8 cellular contexts compared by ENCODE assay signal in the genomic region with DNA sequence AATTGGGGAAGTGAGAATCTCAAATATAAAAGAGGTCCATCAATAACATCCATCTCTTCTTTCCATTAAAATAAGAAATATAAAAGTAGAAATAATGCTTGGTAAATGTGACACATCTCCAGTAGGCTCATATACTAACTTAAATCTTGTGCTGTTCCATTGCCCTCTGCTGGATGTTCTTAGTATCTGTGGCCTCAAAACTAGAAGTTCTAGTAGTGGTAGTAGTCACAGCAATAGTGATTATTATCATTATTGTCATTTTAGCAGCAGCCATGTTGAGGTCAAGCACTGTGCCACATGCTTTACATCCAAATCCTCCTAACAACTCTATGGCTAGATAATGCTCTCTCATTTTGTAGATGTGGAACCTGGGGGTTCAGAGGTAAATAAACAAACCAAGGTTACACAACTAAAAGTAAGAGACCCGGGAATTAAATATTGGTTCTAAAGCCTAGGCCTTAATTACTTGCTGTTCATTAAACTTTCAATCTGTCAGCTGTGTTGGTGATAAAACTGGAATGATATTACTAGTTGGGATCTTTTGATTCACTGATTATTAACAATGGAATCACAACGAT. TPM values are rescaled to one million over a fixed set of nuclear protein-coding genes. Genes with fewer than 3 reads are reported as not detected.
DNase-seq lines count a peak whose midpoint lies in the region; ATAC-seq and TF ChIP-seq lines count a peak whose summit lies in the region.

No MANE protein-coding gene starts in this region.

- H3K4me2 ChIP-seq in KMS-11 = no peak overlapping the region
- no peak overlapping the region for H3K4me2 ChIP-seq in OCI-LY7 (ENCODE audit: low read length)

- ATAC-seq in GM21723 (IDR thresholded peaks at IDR 0.05; ENCODE audit: unreplicated experiment) = peak; percentile 50
- peak; percentile 80 for ATAC-seq in stimulated activated naive CD8-positive, alpha-beta T cell treated with anti-CD3 and anti-CD28 coated beads, Interleukin-15, Interleukin-2, amounts not matched to agents 100 U/mL and 50 U/mL, for 24 hours

- BruUV-seq in OCI-LY7 (replicated peaks; lab: Mats Ljungman, UMichigan) (no TSS peak), MCF 10A (replicated peaks; lab: Mats Ljungman, UMichigan) (no TSS peak)

- POLR2A ChIA-PET in OCI-LY7 (lab: Charles Lee) = interaction anchor here (0.7 to 1.5 kb wide), 4 partner anchors 18 to 221 kb away, joined by 3 to 4 read pairs (median 3); no protein-coding TSS in a partner anchor
- POLR2A ChIA-PET in MCF 10A (lab: Yijun Ruan, JAX) = interaction anchor here (1.1 to 1.2 kb wide), 2 partner anchors 200 to 226 kb away, joined by 3 to 5 read pairs; a partner anchor contains a TSS

- no peak overlapping the region for H3K4me3 Mint-ChIP-seq in MCF 10A (ENCODE audit: unreplicated experiment)

- peak; percentile 37 for DNase-seq in G401 (ENCODE audit: low spot score)
- DNase-seq in OCI-LY7 (ENCODE audit: low spot score) = peak; percentile 81
- DNase-seq in MCF 10A (ENCODE audit: unreplicated experiment) = peak; percentile 66
- DNase-seq in inferior parietal cortex (ENCODE audit: extremely low spot score) = peak; percentile 82
- DNase-seq in stimulated activated naive CD8-positive, alpha-beta T cell treated with anti-CD3 and anti-CD28 coated beads, Interleukin-15, Interleukin-2, amounts not matched to agents 100 U/mL and 50 U/mL, for 24 hours = no peak
- no peak for DNase-seq in effector memory CD4-positive, alpha-beta T cell

- H3K9ac ChIP-seq in KMS-11 = no peak overlapping the region

- H3K27me3 Mint-ChIP-seq in MCF 10A (ENCODE audit: insufficient read depth, unreplicated experiment) = no peaks in the 10 kb centered on the region

- no peaks in the 10 kb centered on the region for H3K36me3 Mint-ChIP-seq in MCF 10A (ENCODE audit: insufficient read depth, unreplicated experiment)

- no peak overlapping the region for H3K4me3 ChIP-seq in KMS-11 (IDR thresholded peaks at IDR 0.05; ENCODE audit: insufficient read depth, low read depth, low read length)
- H3K4me3 ChIP-seq in OCI-LY7 (ENCODE audit: low read depth, low read length, poor library complexity, severe bottlenecking) = no peak overlapping the region
- no peak overlapping the region for H3K4me3 ChIP-seq in effector memory CD4-positive, alpha-beta T cell (ENCODE audit: insufficient read depth, low read depth, low read length, poor library complexity, severe bottlenecking)

- no peaks in the 10 kb centered on the region for H3K4me1 Mint-ChIP-seq in MCF 10A (ENCODE audit: insufficient read depth, unreplicated experiment)

- H2AFZ ChIP-seq in KMS-11 (ENCODE audit: low read depth) = no peak overlapping the region
- H2AFZ ChIP-seq in OCI-LY7 (ENCODE audit: low read length) = no peak overlapping the region

- H3K4me1 ChIP-seq in KMS-11 (ENCODE audit: low read depth, poor library complexity, severe bottlenecking) (peaks cover 41% of the 10 kb centered on the region), OCI-LY7 (ENCODE audit: insufficient read depth, low read length, poor library complexity, severe bottlenecking) (no peaks in the 10 kb centered on the region)
- no peaks in the 10 kb centered on the region for H3K4me1 ChIP-seq in effector memory CD4-positive, alpha-beta T cell (ENCODE audit: control insufficient read depth, insufficient read depth, low read length, poor library complexity, severe bottlenecking)

- TF ChIP-seq CTCF in KMS-11 (conservative IDR thresholded peaks at IDR 0.05; ENCODE audit: low read depth, low read length) (peak; percentile 86), OCI-LY7 (conservative IDR thresholded peaks at IDR 0.05; ENCODE audit: low read length) (peak; percentile 93), MCF 10A (IDR thresholded peaks at IDR 0.05; ENCODE audit: unreplicated experiment) (peak; percentile 69)

- H3K27me3 ChIP-seq in KMS-11 (ENCODE audit: insufficient read depth, low read depth) = no peaks in the 10 kb centered on the region
- no peaks in the 10 kb centered on the region for H3K27me3 ChIP-seq in effector memory CD4-positive, alpha-beta T cell (replicated peaks; ENCODE audit: control insufficient read depth, insufficient read depth, low read length, poor library complexity, severe bottlenecking)

- H3K79me2 ChIP-seq in KMS-11 (ENCODE audit: insufficient read depth, low read depth) (no peaks in the 10 kb centered on the region), OCI-LY7 (ENCODE audit: insufficient read depth, low read depth, low read length) (no peaks in the 10 kb centered on the region)

- H3K27ac ChIP-seq in KMS-11 (no peak overlapping the region), OCI-LY7 (ENCODE audit: low read depth, low read length, poor library complexity, severe bottlenecking) (no peak overlapping the region)
- H3K27ac ChIP-seq in effector memory CD4-positive, alpha-beta T cell (ENCODE audit: insufficient read depth, low read length, poor library complexity, severe bottlenecking) = no peak overlapping the region

- H3K9me2 ChIP-seq in OCI-LY7 (ENCODE audit: insufficient read depth, low read length) = no peaks in the 10 kb centered on the region

- peaks cover 15% of the 10 kb centered on the region; the same call in 1 of the 2 replicates for H3K9me3 ChIP-seq in OCI-LY7 (ENCODE audit: low read length)
- no peaks in the 10 kb centered on the region for H3K9me3 ChIP-seq in effector memory CD4-positive, alpha-beta T cell (ENCODE audit: control insufficient read depth, low read length)

- no peak overlapping the region for H3K27ac Mint-ChIP-seq in MCF 10A (ENCODE audit: low read depth, unreplicated experiment)

- H3K36me3 ChIP-seq in KMS-11 (ENCODE audit: insufficient read depth) (no peaks in the 10 kb centered on the region), OCI-LY7 (ENCODE audit: insufficient read depth, low read length) (peaks cover 4% of the 10 kb centered on the region; the same call in 1 of the 2 replicates)
- H3K36me3 ChIP-seq in effector memory CD4-positive, alpha-beta T cell (ENCODE audit: control insufficient read depth, insufficient read depth, low read length) = no peaks in the 10 kb centered on the region

- no peaks in the 10 kb centered on the region for H3K9me3 Mint-ChIP-seq in MCF 10A (ENCODE audit: unreplicated experiment)

- in situ Hi-C loops in G401 (cut with HindIII; ENCODE audit: low sequenced_read_pairs) = no loop called here

- intact Hi-C loops in OCI-LY7 (cut with micrococcal nuclease; ENCODE audit: unreplicated experiment) (loop anchor here (1.0 to 2.0 kb wide), 5 partner anchors 83 to 408 kb away; no protein-coding TSS in a partner anchor), MCF 10A (cut with micrococcal nuclease) (loop anchor here (1.0 to 2.0 kb wide), 5 partner anchors 80 to 409 kb away; no protein-coding TSS in a partner anchor)

- no peaks in the 10 kb centered on the region for H4K20me1 ChIP-seq in KMS-11 (ENCODE audit: insufficient read depth)
- H4K20me1 ChIP-seq in OCI-LY7 (ENCODE audit: insufficient read depth, low read length) = no peaks in the 10 kb centered on the region

- CTCF ChIA-PET in OCI-LY7 (lab: Charles Lee; ENCODE audit: unreplicated experiment) (interaction anchor here (1.1 to 1.8 kb wide), 2 partner anchors 226 to 408 kb away, joined by 5 to 6 read pairs; a partner anchor contains a TSS), MCF 10A (lab: Yijun Ruan, JAX) (interaction anchor here (0.6 to 7.1 kb wide), 29 partner anchors 13 to 410 kb away, joined by 3 to 98 read pairs (median 4); a partner anchor contains a TSS)

RNA-seq across cellular contexts. Expression of a gene that starts 20.2 kb away (rescaled TPM):
- total RNA-seq in G401 (2014; rRNA removed; shearing (Covaris generic)) = not detected in 2 replicates
- 7.7 and 8.0 TPM in 2 replicates for total RNA-seq in OCI-LY7 (2014; rRNA removed; shearing (Covaris generic))
- 7.3 and 7.6 TPM in 2 replicates for total RNA-seq in OCI-LY7 (2022)
- not detected in 2 replicates for total RNA-seq in MCF 10A (2022)

RNA-seq across cellular contexts. Expression of a gene that starts 42.2 kb away (rescaled TPM):
- total RNA-seq in G401 (2014; rRNA removed; shearing (Covaris generic)) = 60.7 and 73.2 TPM in 2 replicates
- 84.6 and 109 TPM in 2 replicates for total RNA-seq in OCI-LY7 (2014; rRNA removed; shearing (Covaris generic))
- total RNA-seq in OCI-LY7 (2022) (109 TPM in 2 replicates), MCF 10A (2022) (87.8 and 97.2 TPM in 2 replicates)

RNA-seq across cellular contexts. Expression of a gene that starts 42.3 kb away (rescaled TPM):
- total RNA-seq in G401 (2014; rRNA removed; shearing (Covaris generic)) = 14.2 and 30.1 TPM in 2 replicates
- total RNA-seq in OCI-LY7 (2014; rRNA removed; shearing (Covaris generic)) = 10.3 and 12.4 TPM in 2 replicates
- total RNA-seq in OCI-LY7 (2022) (22.7 and 26.4 TPM in 2 replicates), MCF 10A (2022) (23.3 and 26.7 TPM in 2 replicates)

Comparison
In these comparisons a context has a peak if more than half of its experiments do, and no peak if none do; other contexts are left out.
1. DNase-seq: peak in G401 (single experiment), OCI-LY7 (single experiment), MCF 10A (single experiment) and inferior parietal cortex (single experiment); none in stimulated activated naive CD8-positive, alpha-beta T cell treated with anti-CD3 and anti-CD28 coated beads, Interleukin-15, Interleukin-2, amounts not matched to agents 100 U/mL and 50 U/mL, for 24 hours (single experiment) and effector memory CD4-positive, alpha-beta T cell (0 of 3).
2. Peak in every context shown above with its lines, with median percentiles within 50 percentile points of each other: CTCF ChIP-seq.